In the genomic region with DNA sequence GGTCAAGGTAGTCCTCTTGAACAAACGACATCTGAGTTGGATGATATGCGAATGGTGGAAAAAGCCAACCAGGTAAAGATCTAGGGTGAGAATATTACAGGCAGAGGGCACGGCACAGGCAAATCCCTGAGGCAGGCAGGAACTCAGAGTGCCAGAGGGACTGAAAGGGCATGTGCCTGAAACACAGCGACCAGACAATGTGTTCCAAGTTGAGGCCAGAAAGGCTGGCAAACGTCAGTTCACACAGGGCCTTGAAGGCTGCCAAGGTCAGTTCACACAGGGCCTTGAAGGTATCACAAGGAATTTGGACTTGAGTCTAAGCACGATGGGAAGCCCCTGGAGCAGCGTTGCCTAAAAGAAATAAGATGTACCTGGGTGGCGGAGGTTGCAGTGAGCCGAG, we compare ENCODE assay signal across 25 cellular contexts. TPM values are rescaled to one million over a fixed set of nuclear protein-coding genes. Genes with fewer than 3 reads are reported as not detected.
"Had no signal": no experiment of that assay in that cellular context is flagged by ENCODE, and none has a peak within 500 bp of the region (broad histone marks: within the 10 kb centered on the region; RNA-seq: fewer than 3 reads in every experiment).

No MANE protein-coding gene starts in this region.

- DNase-seq: activated CD4-positive, alpha-beta memory T cell treated with anti-CD3 and anti-CD28 coated beads, Interleukin-2, amount 10 ng/mL, durations not matched to agents 7 days and 5 days; activated CD4-positive, alpha-beta T cell treated with anti-CD3 and anti-CD28 coated beads for 36 hours; activated CD4-positive, alpha-beta T cell treated with anti-CD3 and anti-CD28 coated beads, Interleukin-2, amount 10 ng/mL, durations not matched to agents 24 days and 14 days; activated CD4-positive, CD25-positive, alpha-beta regulatory T cell; activated CD4-positive, CD25-positive, alpha-beta regulatory T cell treated with anti-CD3 and anti-CD28 coated beads, Interleukin-2, amount 50 U/mL, for 72 hours; activated CD8-positive, alpha-beta memory T cell treated with anti-CD3 and anti-CD28 coated beads, Interleukin-2, amount 50 U/mL, for 48 hours; activated gamma-delta T cell; activated naive CD4-positive, alpha-beta T cell; activated naive CD4-positive, alpha-beta T cell treated with anti-CD3 and anti-CD28 coated beads, Interleukin-2, amount 10 ng/mL, durations not matched to agents 7 days and 5 days; activated naive CD8-positive, alpha-beta T cell treated with anti-CD3 and anti-CD28 coated beads, Interleukin-2, amount 10 ng/mL, durations not matched to agents 7 days and 5 days; activated T-cell treated with anti-CD3 and anti-CD28 coated beads for 4 hours; activated T-cell treated with anti-CD3 and anti-CD28 coated beads, Interleukin-2, amount 50 U/mL, for 24 hours; activated T-cell treated with anti-CD3 and anti-CD28 coated beads, Interleukin-2, amount 50 U/mL, for 72 hours; brain microvascular endothelial cell; dorsolateral prefrontal cortex; effector memory CD4-positive, alpha-beta T cell; endodermal cell; foreskin fibroblast; T-helper 2 cell had no signal

- FAIRE-seq: bronchial epithelial cell, frontal cortex had no signal

- ATAC-seq: activated CD4-positive, alpha-beta T cell treated with anti-CD3 and anti-CD28 coated beads for 36 hours; activated naive CD4-positive, alpha-beta T cell treated with anti-CD3 and anti-CD28 coated beads, Interleukin-2, amount 50 U/mL, for 72 hours; activated T-cell treated with anti-CD3 and anti-CD28 coated beads, Interleukin-2, amount 50 U/mL, for 72 hours; esophagus mucosa had no signal

- H3K27ac ChIP-seq: ascending aorta, brain microvascular endothelial cell, coronary artery, dorsolateral prefrontal cortex had no signal

- H3K9me3 ChIP-seq: ascending aorta had no signal

- H3K4me1 ChIP-seq: ascending aorta had no signal

- H3K27me3 ChIP-seq: ascending aorta had no signal

- H3K36me3 ChIP-seq: ascending aorta, brain microvascular endothelial cell had no signal

- H3K4me3 ChIP-seq: ascending aorta, coronary artery, dorsolateral prefrontal cortex had no signal

RNA-seq across cellular contexts. Expression of a gene that starts 20.1 kb away (rescaled TPM):
- total RNA-seq: activated naive CD8-positive, alpha-beta T cell treated with anti-CD3 and anti-CD28 coated beads, Interleukin-2, amount 10 ng/mL, durations not matched to agents 7 days and 5 days had no signal
